In the genomic region with DNA sequence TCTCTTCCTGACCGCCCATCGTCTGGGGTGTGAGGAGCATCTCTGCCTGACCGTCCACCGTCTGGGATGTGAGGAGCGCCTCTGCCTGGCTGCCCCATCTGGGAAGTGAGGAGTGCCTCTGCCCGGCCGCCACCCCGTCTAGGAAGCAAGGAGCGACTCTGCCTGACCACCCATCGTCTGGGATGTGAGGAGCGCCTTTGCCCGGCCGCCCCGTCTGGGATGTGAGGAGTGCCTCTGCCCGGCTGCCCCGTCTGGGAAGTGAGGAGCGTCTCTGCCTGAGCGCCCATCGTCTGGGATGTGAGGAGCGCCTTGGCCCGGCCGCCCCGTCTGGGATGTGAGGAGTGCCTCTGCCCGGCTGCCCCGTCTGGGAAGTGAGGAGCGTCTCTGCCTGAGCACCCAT, we compare ENCODE assay signal across 4 cellular contexts. TPM values are rescaled to one million over a fixed set of nuclear protein-coding genes. Genes with fewer than 3 reads are reported as not detected.
DNase-seq lines count a peak whose midpoint lies in the region; FAIRE-seq and TF ChIP-seq lines count a peak whose summit lies in the region.
"Not testable (repeated sequence)": the region's sequence is repeated elsewhere in the genome, so short reads cannot be mapped to it uniquely, and the experiment has no call there.
"Had no signal": no experiment of that assay in that cellular context is flagged by ENCODE, and none has a peak within 500 bp of the region (broad histone marks: within the 10 kb centered on the region; RNA-seq: fewer than 3 reads in every experiment).

No MANE protein-coding gene starts in this region.

- not testable (repeated sequence) for TF ChIP-seq CTCF in kidney (IDR thresholded peaks at IDR 0.05; ENCODE audit: borderline replicate concordance, extremely low read depth, insufficient read depth)

- not testable (repeated sequence) for DNase-seq in activated CD4-positive, alpha-beta T cell treated with anti-CD3 and anti-CD28 coated beads, Interleukin-2, amount 10 ng/mL, durations not matched to agents 24 days and 14 days
- peak; percentile 69 for DNase-seq in kidney

- intact Hi-C loops in activated CD4-positive, alpha-beta T cell treated with anti-CD3 and anti-CD28 coated beads, Interleukin-2, amount 10 ng/mL, durations not matched to agents 24 days and 14 days (cut with micrococcal nuclease) = loop anchor here (10.0 kb wide), 1 partner anchor 359 kb away; no protein-coding TSS in a partner anchor
- intact Hi-C loops in kidney (cut with DNase I) = not testable (repeated sequence)

- H3K27me3 ChIP-seq in BLaER1 = not testable (repeated sequence)

- H4K20me1 ChIP-seq in BLaER1 = not testable (repeated sequence)

- not testable (repeated sequence) for H3K9ac ChIP-seq in BLaER1; kidney (ENCODE audit: low read length in 2 of 2)

- H3K9me3 Mint-ChIP-seq in activated CD4-positive, alpha-beta T cell treated with anti-CD3 and anti-CD28 coated beads, Interleukin-2, amount 10 ng/mL, durations not matched to agents 24 days and 14 days = not testable (repeated sequence)

- peaks cover 30% of the 10 kb centered on the region for H3K36me3 ChIP-seq in BLaER1
- H3K36me3 ChIP-seq in kidney (ENCODE audit: control insufficient read depth in 1 of 2, insufficient read depth in 2 of 2, low read length in 2 of 2) = not testable (repeated sequence)

- not testable (repeated sequence) for FAIRE-seq in kidney (lab: Jason Lieb, UNC)

- not testable (repeated sequence) for H3K4me2 ChIP-seq in BLaER1

- H3K4me3 Mint-ChIP-seq in activated CD4-positive, alpha-beta T cell treated with anti-CD3 and anti-CD28 coated beads, Interleukin-2, amount 10 ng/mL, durations not matched to agents 24 days and 14 days = not testable (repeated sequence)

- H3K27ac Mint-ChIP-seq in activated CD4-positive, alpha-beta T cell treated with anti-CD3 and anti-CD28 coated beads, Interleukin-2, amount 10 ng/mL, durations not matched to agents 24 days and 14 days = peak overlapping the region; percentile 41

- H3K4me1 ChIP-seq in BLaER1 = peaks cover 14% of the 10 kb centered on the region
- H3K4me1 ChIP-seq in kidney (ENCODE audit: control insufficient read depth in 1 of 2, insufficient read depth in 1 of 2, low read depth in 1 of 2, low read length in 2 of 2) = not testable (repeated sequence)

- H3K9me3 ChIP-seq in BLaER1 = peaks cover 31% of the 10 kb centered on the region
- H3K9me3 ChIP-seq in kidney (ENCODE audit: control insufficient read depth in 1 of 2, low read length in 2 of 2) = not testable (repeated sequence)

- H3K4me3 ChIP-seq in BLaER1 = 0 out of 2 replicates have a peak overlapping the region, but pooled peaks have one; percentile 22
- not testable (repeated sequence) for H3K4me3 ChIP-seq in kidney (ENCODE audit: low read length in 2 of 2)

- peaks cover 32% of the 10 kb centered on the region for H3K4me1 Mint-ChIP-seq in activated CD4-positive, alpha-beta T cell treated with anti-CD3 and anti-CD28 coated beads, Interleukin-2, amount 10 ng/mL, durations not matched to agents 24 days and 14 days

- not testable (repeated sequence) for H3K27me3 Mint-ChIP-seq in activated CD4-positive, alpha-beta T cell treated with anti-CD3 and anti-CD28 coated beads, Interleukin-2, amount 10 ng/mL, durations not matched to agents 24 days and 14 days

- peaks cover 61% of the 10 kb centered on the region for H3K36me3 Mint-ChIP-seq in activated CD4-positive, alpha-beta T cell treated with anti-CD3 and anti-CD28 coated beads, Interleukin-2, amount 10 ng/mL, durations not matched to agents 24 days and 14 days (ENCODE audit: low read depth)

- not testable (repeated sequence) for H3K27ac ChIP-seq in BLaER1; kidney (ENCODE audit: low read depth in 2 of 2, low read length in 2 of 2)

RNA-seq across cellular contexts. Expression of a gene that starts 4.4 kb away (rescaled TPM):
- total RNA-seq in activated CD4-positive, alpha-beta T cell treated with anti-CD3 and anti-CD28 coated beads, Interleukin-2, amount 10 ng/mL, durations not matched to agents 24 days and 14 days = 53.0 and 54.4 TPM in 2 replicates
- total RNA-seq in kidney = 35.2 TPM
- 50.9 TPM for polyA plus RNA-seq in kidney (ENCODE audit: insufficient read depth, low read depth, low replicate concordance)

RNA-seq across cellular contexts. Expression of a gene that starts 17.0 kb away (rescaled TPM):
- total RNA-seq in activated CD4-positive, alpha-beta T cell treated with anti-CD3 and anti-CD28 coated beads, Interleukin-2, amount 10 ng/mL, durations not matched to agents 24 days and 14 days = 52.1 and 57.6 TPM in 2 replicates
- 5.0 TPM for total RNA-seq in kidney
- polyA plus RNA-seq in kidney (ENCODE audit: insufficient read depth, low read depth, low replicate concordance) = 2.0 TPM
- total RNA-seq: Caco-2 had no signal
